Comparison of ENCODE assay signal across 1 cellular context in the genomic region with DNA sequence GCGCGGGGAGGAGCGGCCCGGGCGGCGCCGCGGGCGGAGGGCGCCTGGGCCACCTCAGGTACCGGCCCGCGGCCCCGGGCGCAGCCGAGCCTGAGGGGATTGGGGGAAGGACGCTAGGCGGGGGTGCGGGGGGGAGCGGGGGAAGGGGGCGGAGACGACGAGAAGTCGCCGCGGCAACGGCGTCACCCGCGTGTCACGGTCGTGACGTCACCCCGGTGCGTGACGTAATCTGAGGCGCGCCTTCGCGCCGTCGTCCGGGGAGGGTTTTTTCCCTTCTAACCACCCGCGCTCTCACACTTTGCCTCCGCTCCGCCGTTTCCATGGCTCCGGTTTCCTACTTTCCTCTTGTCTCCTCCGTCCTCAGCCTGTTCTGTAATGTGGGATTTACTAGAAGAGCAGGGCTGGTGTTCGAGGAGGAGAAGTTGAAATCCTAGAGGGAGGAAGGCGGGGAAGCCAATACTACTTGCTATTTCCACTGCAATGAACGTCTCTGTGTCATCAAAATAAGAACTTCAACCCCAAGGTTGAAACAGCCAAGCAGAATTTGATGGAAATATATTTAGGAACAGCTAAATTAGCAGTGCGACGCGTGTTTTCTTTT.
TF ChIP-seq lines count a peak whose summit lies in the region.

A gene (minus strand): TSS at position 109 of the 601 bp plus-strand sequence. CDS start 226 bp downstream, outside the sequence.

TF ChIP-seq in K562, 482 proteins besides CTCF, POLR2A, EP300 and RAD21 (continued from another document and continues in another):
- TF ChIP-seq ATF1 (CRISPR knock-in tag; IDR thresholded peaks at IDR 0.05) = peak; percentile 97
- peak; percentile 100 for TF ChIP-seq ATF1 (tag; IDR thresholded peaks at IDR 0.05)
- no peak for TF ChIP-seq RBM25 (IDR thresholded peaks at IDR 0.05; ENCODE audit: low read depth, low read length, severe bottlenecking)
- no peak for TF ChIP-seq TEAD4 (IDR thresholded peaks at IDR 0.05; ENCODE audit: low read length)
- TF ChIP-seq TEAD4 (CRISPR knock-in tag; IDR thresholded peaks at IDR 0.05; ENCODE audit: borderline replicate concordance) = no peak
- TF ChIP-seq, protein P1, sequence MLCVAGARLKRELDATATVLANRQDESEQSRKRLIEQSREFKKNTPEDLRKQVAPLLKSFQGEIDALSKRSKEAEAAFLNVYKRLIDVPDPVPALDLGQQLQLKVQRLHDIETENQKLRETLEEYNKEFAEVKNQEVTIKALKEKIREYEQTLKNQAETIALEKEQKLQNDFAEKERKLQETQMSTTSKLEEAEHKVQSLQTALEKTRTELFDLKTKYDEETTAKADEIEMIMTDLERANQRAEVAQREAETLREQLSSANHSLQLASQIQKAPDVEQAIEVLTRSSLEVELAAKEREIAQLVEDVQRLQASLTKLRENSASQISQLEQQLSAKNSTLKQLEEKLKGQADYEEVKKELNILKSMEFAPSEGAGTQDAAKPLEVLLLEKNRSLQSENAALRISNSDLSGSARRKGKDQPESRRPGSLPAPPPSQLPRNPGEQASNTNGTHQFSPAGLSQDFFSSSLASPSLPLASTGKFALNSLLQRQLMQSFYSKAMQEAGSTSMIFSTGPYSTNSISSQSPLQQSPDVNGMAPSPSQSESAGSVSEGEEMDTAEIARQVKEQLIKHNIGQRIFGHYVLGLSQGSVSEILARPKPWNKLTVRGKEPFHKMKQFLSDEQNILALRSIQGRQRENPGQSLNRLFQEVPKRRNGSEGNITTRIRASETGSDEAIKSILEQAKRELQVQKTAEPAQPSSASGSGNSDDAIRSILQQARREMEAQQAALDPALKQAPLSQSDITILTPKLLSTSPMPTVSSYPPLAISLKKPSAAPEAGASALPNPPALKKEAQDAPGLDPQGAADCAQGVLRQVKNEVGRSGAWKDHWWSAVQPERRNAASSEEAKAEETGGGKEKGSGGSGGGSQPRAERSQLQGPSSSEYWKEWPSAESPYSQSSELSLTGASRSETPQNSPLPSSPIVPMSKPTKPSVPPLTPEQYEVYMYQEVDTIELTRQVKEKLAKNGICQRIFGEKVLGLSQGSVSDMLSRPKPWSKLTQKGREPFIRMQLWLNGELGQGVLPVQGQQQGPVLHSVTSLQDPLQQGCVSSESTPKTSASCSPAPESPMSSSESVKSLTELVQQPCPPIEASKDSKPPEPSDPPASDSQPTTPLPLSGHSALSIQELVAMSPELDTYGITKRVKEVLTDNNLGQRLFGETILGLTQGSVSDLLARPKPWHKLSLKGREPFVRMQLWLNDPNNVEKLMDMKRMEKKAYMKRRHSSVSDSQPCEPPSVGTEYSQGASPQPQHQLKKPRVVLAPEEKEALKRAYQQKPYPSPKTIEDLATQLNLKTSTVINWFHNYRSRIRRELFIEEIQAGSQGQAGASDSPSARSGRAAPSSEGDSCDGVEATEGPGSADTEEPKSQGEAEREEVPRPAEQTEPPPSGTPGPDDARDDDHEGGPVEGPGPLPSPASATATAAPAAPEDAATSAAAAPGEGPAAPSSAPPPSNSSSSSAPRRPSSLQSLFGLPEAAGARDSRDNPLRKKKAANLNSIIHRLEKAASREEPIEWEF (CRISPR knock-in tag; IDR thresholded peaks at IDR 0.05) = no peak
- no peak for TF ChIP-seq KAT2B (IDR thresholded peaks at IDR 0.05; ENCODE audit: low read depth, low read length)
- peak; percentile 96 for TF ChIP-seq SETDB1 (IDR thresholded peaks at IDR 0.05; ENCODE audit: low read length)
- TF ChIP-seq ZC3H8 (IDR thresholded peaks at IDR 0.05) = no peak
- no peak for TF ChIP-seq SMAD2 (IDR thresholded peaks at IDR 0.05; ENCODE audit: low read depth, low read length)
- TF ChIP-seq EWSR1 (IDR thresholded peaks at IDR 0.05; ENCODE audit: borderline replicate concordance, low read depth, partially characterized antibody) = no peak
- TF ChIP-seq DMBX1 (CRISPR knock-in tag; IDR thresholded peaks at IDR 0.05; ENCODE audit: borderline replicate concordance) = no peak
- no peak for TF ChIP-seq PRPF4 (IDR thresholded peaks at IDR 0.05; ENCODE audit: insufficient read depth, low read depth, low read length, poor library complexity, severe bottlenecking)
- TF ChIP-seq POU5F1 (IDR thresholded peaks at IDR 0.05; ENCODE audit: borderline replicate concordance, low read depth, low read length, partially characterized antibody) = peak; percentile 21
- TF ChIP-seq SUPT5H (IDR thresholded peaks at IDR 0.05) = peak; percentile 96
- TF ChIP-seq, protein P2, sequence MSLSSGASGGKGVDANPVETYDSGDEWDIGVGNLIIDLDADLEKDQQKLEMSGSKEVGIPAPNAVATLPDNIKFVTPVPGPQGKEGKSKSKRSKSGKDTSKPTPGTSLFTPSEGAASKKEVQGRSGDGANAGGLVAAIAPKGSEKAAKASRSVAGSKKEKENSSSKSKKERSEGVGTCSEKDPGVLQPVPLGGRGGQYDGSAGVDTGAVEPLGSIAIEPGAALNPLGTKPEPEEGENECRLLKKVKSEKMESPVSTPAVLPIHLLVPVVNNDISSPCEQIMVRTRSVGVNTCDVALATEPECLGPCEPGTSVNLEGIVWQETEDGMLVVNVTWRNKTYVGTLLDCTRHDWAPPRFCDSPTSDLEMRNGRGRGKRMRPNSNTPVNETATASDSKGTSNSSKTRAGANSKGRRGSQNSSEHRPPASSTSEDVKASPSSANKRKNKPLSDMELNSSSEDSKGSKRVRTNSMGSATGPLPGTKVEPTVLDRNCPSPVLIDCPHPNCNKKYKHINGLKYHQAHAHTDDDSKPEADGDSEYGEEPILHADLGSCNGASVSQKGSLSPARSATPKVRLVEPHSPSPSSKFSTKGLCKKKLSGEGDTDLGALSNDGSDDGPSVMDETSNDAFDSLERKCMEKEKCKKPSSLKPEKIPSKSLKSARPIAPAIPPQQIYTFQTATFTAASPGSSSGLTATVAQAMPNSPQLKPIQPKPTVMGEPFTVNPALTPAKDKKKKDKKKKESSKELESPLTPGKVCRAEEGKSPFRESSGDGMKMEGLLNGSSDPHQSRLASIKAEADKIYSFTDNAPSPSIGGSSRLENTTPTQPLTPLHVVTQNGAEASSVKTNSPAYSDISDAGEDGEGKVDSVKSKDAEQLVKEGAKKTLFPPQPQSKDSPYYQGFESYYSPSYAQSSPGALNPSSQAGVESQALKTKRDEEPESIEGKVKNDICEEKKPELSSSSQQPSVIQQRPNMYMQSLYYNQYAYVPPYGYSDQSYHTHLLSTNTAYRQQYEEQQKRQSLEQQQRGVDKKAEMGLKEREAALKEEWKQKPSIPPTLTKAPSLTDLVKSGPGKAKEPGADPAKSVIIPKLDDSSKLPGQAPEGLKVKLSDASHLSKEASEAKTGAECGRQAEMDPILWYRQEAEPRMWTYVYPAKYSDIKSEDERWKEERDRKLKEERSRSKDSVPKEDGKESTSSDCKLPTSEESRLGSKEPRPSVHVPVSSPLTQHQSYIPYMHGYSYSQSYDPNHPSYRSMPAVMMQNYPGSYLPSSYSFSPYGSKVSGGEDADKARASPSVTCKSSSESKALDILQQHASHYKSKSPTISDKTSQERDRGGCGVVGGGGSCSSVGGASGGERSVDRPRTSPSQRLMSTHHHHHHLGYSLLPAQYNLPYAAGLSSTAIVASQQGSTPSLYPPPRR (CRISPR knock-in tag; IDR thresholded peaks at IDR 0.05; ENCODE audit: borderline replicate concordance) = no peak
- TF ChIP-seq ZNF76 (CRISPR knock-in tag; IDR thresholded peaks at IDR 0.05; ENCODE audit: borderline replicate concordance) = no peak
- TF ChIP-seq ZNF766 (CRISPR knock-in tag; conservative IDR thresholded peaks at IDR 0.05) = peak; percentile 74
- TF ChIP-seq, protein P3, sequence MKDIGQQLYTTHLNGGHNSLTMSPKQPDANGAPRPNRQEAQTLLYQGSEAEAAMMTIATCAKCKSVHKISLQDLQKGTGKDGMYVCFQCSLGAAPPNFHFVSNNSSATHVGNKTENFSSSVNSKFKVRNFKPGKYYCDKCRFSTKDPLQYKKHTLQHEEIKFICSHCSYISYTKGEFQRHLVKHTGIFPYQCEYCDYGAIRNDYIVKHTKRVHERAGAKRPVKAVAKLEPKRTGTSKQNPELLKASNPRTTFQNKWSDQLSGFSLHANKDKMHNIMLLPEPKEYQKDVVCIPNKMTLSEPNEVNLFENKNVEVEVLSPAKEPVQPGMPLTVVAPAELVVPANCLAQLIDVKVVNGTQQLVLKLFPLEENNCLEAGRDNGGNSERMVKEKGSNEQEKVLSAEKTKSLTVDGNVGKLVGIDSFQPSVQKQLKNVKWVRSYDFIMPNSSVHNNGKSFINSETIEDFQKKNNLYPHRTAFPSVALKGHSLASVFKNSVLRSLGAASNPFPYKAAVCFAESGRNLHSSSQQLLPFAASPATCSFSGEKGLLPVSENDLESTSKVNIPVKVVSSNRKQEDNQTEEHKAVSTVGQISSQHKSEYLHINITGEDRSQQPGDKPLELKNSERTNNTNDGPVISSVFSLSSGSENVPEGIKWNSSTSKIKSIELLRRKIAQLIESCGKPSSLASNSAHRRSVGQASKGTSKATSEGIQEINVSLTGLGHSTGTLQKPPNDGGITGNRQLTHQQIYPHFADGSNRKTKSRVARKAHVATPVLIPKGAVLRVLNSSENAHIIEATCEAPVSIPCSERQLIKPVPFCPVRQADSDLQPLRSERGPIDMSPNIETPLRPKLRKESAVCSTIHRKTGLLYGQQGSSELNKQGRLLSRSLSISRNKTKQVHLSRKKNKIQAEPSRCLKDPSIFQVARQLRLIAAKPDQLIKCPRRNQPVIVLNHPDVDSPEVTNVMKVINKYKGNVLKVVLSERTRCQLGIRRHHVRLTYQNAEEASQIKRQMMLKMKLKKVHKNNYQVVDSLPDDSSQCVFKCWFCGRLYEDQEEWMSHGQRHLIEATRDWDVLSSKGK (CRISPR knock-in tag; IDR thresholded peaks at IDR 0.05) = no peak
- TF ChIP-seq NRF1 (conservative IDR thresholded peaks at IDR 0.05 in 1 of 2, IDR thresholded peaks at IDR 0.05 in 1 of 2) = 0 out of 4 replicates have a peak, but pooled peaks of 1 of the 2 experiments have one; percentile 17
- TF ChIP-seq, protein P4, sequence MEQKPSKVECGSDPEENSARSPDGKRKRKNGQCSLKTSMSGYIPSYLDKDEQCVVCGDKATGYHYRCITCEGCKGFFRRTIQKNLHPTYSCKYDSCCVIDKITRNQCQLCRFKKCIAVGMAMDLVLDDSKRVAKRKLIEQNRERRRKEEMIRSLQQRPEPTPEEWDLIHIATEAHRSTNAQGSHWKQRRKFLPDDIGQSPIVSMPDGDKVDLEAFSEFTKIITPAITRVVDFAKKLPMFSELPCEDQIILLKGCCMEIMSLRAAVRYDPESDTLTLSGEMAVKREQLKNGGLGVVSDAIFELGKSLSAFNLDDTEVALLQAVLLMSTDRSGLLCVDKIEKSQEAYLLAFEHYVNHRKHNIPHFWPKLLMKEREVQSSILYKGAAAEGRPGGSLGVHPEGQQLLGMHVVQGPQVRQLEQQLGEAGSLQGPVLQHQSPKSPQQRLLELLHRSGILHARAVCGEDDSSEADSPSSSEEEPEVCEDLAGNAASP (IDR thresholded peaks at IDR 0.05) = no peak
- no peak for TF ChIP-seq ZC3H4 (CRISPR knock-in tag; IDR thresholded peaks at IDR 0.05; ENCODE audit: borderline replicate concordance)
- TF ChIP-seq, protein P5, sequence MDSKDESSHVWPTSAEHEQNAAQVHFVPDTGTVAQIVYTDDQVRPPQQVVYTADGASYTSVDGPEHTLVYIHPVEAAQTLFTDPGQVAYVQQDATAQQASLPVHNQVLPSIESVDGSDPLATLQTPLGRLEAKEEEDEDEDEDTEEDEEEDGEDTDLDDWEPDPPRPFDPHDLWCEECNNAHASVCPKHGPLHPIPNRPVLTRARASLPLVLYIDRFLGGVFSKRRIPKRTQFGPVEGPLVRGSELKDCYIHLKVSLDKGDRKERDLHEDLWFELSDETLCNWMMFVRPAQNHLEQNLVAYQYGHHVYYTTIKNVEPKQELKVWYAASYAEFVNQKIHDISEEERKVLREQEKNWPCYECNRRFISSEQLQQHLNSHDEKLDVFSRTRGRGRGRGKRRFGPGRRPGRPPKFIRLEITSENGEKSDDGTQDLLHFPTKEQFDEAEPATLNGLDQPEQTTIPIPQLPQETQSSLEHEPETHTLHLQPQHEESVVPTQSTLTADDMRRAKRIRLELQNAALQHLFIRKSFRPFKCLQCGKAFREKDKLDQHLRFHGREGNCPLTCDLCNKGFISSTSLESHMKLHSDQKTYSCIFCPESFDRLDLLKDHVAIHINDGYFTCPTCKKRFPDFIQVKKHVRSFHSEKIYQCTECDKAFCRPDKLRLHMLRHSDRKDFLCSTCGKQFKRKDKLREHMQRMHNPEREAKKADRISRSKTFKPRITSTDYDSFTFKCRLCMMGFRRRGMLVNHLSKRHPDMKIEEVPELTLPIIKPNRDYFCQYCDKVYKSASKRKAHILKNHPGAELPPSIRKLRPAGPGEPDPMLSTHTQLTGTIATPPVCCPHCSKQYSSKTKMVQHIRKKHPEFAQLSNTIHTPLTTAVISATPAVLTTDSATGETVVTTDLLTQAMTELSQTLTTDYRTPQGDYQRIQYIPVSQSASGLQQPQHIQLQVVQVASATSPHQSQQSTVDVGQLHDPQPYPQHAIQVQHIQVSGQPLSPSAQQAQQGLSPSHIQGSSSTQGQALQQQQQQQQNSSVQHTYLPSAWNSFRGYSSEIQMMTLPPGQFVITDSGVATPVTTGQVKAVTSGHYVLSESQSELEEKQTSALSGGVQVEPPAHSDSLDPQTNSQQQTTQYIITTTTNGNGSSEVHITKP (IDR thresholded peaks at IDR 0.05; ENCODE audit: partially characterized antibody) = no peak
- TF ChIP-seq, protein P6, sequence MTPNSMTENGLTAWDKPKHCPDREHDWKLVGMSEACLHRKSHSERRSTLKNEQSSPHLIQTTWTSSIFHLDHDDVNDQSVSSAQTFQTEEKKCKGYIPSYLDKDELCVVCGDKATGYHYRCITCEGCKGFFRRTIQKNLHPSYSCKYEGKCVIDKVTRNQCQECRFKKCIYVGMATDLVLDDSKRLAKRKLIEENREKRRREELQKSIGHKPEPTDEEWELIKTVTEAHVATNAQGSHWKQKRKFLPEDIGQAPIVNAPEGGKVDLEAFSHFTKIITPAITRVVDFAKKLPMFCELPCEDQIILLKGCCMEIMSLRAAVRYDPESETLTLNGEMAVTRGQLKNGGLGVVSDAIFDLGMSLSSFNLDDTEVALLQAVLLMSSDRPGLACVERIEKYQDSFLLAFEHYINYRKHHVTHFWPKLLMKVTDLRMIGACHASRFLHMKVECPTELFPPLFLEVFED (CRISPR knock-in tag; conservative IDR thresholded peaks at IDR 0.05) = peak; percentile 66; the same call in 1 of the 2 replicates
- no peak for TF ChIP-seq NEUROD1 (IDR thresholded peaks at IDR 0.05; ENCODE audit: borderline replicate concordance, low read depth, low read length, partially characterized antibody)
- TF ChIP-seq, protein P7, sequence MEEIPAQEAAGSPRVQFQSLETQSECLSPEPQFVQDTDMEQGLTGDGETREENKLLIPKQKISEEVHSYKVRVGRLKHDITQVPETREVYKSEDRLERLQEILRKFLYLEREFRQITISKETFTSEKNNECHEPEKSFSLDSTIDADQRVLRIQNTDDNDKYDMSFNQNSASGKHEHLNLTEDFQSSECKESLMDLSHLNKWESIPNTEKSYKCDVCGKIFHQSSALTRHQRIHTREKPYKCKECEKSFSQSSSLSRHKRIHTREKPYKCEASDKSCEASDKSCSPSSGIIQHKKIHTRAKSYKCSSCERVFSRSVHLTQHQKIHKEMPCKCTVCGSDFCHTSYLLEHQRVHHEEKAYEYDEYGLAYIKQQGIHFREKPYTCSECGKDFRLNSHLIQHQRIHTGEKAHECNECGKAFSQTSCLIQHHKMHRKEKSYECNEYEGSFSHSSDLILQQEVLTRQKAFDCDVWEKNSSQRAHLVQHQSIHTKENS (CRISPR knock-in tag; IDR thresholded peaks at IDR 0.05) = no peak
- TF ChIP-seq GTF2E2 (tag; IDR thresholded peaks at IDR 0.05) = peak; percentile 46; the same call in 1 of the 2 replicates
- TF ChIP-seq NCOA2 (IDR thresholded peaks at IDR 0.05; ENCODE audit: partially characterized antibody in 2 of 2) = no peak
- TF ChIP-seq ZNF140 (CRISPR knock-in tag; IDR thresholded peaks at IDR 0.05) = no peak
